In the genomic region with DNA sequence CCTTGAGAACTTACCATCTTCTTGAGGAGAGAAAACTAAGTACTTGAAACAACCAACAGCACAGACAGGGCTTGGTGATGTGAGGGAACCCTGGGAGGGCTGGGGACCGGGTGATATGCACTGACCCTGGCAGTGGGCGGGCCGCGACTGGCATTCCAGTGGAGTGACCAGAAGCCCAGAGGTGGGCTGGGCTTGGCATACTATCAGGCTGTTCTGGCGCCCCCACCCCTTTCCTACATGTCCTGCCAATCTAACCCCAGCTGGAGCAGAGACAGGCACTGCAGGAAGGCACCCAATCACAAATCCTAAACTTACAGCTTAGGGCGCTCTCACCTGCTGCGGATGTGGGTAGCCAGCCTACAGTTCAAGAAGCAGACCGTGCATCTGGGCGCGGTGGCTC, we compare ENCODE assay signal across 15 cellular contexts. TPM values are rescaled to one million over a fixed set of nuclear protein-coding genes. Genes with fewer than 3 reads are reported as not detected.
DNase-seq lines count a peak whose midpoint lies in the region; ATAC-seq, FAIRE-seq and TF ChIP-seq lines count a peak whose summit lies in the region.
"Had no signal": no experiment of that assay in that cellular context is flagged by ENCODE, and none has a peak within 500 bp of the region (broad histone marks: within the 10 kb centered on the region; RNA-seq: fewer than 3 reads in every experiment).

No MANE protein-coding gene starts in this region.

- H3K4me3 ChIP-seq in ACC112 (ENCODE audit: low read depth, low read length), result peak overlapping the region; percentile 35; the same call in 1 of the 2 replicates
- no peak overlapping the region for H3K4me3 ChIP-seq in Panc1 (ENCODE audit: low read depth in 2 of 2, low read length in 2 of 2)
- H3K4me3 ChIP-seq in pancreas, result no peak overlapping the region
- H3K4me3 ChIP-seq: skin epidermis had no signal

- ATAC-seq in Panc1 (no peak), pancreas (no peak), HG03175 (IDR thresholded peaks at IDR 0.05; ENCODE audit: unreplicated experiment) (no peak), GM21619 (IDR thresholded peaks at IDR 0.05; ENCODE audit: unreplicated experiment) (no peak)

- H3K36me3 ChIP-seq in ACC112 (ENCODE audit: insufficient read depth, low read length), result no peaks in the 10 kb centered on the region
- H3K36me3 ChIP-seq in Panc1 (ENCODE audit: control insufficient read depth, insufficient read depth, low read length), result no peaks in the 10 kb centered on the region
- peaks cover 0 to 29% (median 11%) of the 10 kb centered on the region in 3 donors for H3K36me3 ChIP-seq in pancreas

- no peaks in the 10 kb centered on the region for H3K9me3 ChIP-seq in Panc1 (ENCODE audit: control insufficient read depth, insufficient read depth, low read depth, low read length)
- H3K9me3 ChIP-seq in pancreas, result no peaks in the 10 kb centered on the region
- H3K9me3 ChIP-seq: Caco-2 had no signal

- no peak overlapping the region for H2AFZ ChIP-seq in ACC112 (ENCODE audit: low read length, unreplicated experiment)

- H3K27me3 ChIP-seq in ACC112 (ENCODE audit: insufficient read depth, low read length) (no peaks in the 10 kb centered on the region), Panc1 (ENCODE audit: control insufficient read depth, insufficient read depth, low read length) (no peaks in the 10 kb centered on the region), pancreas (no peaks in the 10 kb centered on the region)

- no peak for DNase-seq in Panc1 (ENCODE audit: low read depth, low spot score)
- DNase-seq in fibroblast of gingiva (ENCODE audit: low read depth), result peak; percentile 53
- DNase-seq in pancreas, result peak in 1 of 6 donors; percentile 49
- no peak for DNase-seq in hypothalamus (lab: John Stamatoyannopoulos, UW)
- no peak for DNase-seq in cerebellar cortex (ENCODE audit: low spot score)
- DNase-seq: activated naive CD4-positive, alpha-beta T cell treated with anti-CD3 and anti-CD28 coated beads, Interleukin-2, amount 50 U/mL, for 16 hours; Caco-2; KBM-7; naive B cell; NCI-H187 treated with DMSO at 0.1 percent for 48 hours; NCI-H748 treated with DMSO at 0.1 percent for 48 hours had no signal

- in situ Hi-C loops in Panc1 (cut with HindIII; ENCODE audit: low pct_unique_long_range_greater_than_20kb, low sequenced_read_pairs), result no loop called here

- TF ChIP-seq CTCF in Panc1 (IDR thresholded peaks at IDR 0.05) (no peak), pancreas (IDR thresholded peaks at IDR 0.05) (no peak)

- peaks cover 28% of the 10 kb centered on the region for H3K79me2 ChIP-seq in ACC112 (ENCODE audit: control insufficient read depth, insufficient read depth, low read length, unreplicated experiment)

- CTCF ChIA-PET in Panc1 (lab: Charles Lee), result no interaction called here

- intact Hi-C loops in Panc1 (cut with micrococcal nuclease; ENCODE audit: unreplicated experiment) (no loop called here), pancreas (cut with DNase I) (no loop called here)

- peaks cover 55% of the 10 kb centered on the region for H3K4me1 ChIP-seq in ACC112 (ENCODE audit: control insufficient read depth, insufficient read depth, low read length, unreplicated experiment)
- H3K4me1 ChIP-seq in Panc1 (ENCODE audit: control insufficient read depth, insufficient read depth, low read length), result peaks cover 47% of the 10 kb centered on the region
- H3K4me1 ChIP-seq in pancreas, result peaks cover 31 to 51% (median 46%) of the 10 kb centered on the region in 3 donors

- peak overlapping the region; percentile 96 for H3K27ac ChIP-seq in ACC112 (ENCODE audit: low read depth, low read length)
- peak overlapping the region; percentile 57; the same call in 1 of the 2 replicates for H3K27ac ChIP-seq in Panc1 (ENCODE audit: low read length)
- H3K27ac ChIP-seq in pancreas, result peak overlapping the region; percentile 63 to 93 (median 80)

- no peak for FAIRE-seq in pancreas (lab: Jason Lieb, UNC)

- 75 to 78% methylated on average over 10 of the region's 10 CpGs for WGBS in pancreas, 2 donors

- no TSS peak for BruUV-seq in Panc1 (replicated peaks; lab: Mats Ljungman, UMichigan)

- POLR2A ChIA-PET in Panc1 (lab: Charles Lee), result no interaction called here

RNA-seq across cellular contexts. Expression of gene GCAT, which starts 54.0 kb away (rescaled TPM):
- total RNA-seq in Panc1 (2021; ENCODE audit: unreplicated experiment) (11.2 TPM), pancreas (10 to 100 TPM; 27.1 to 54.8 (median 37.8) TPM)
- 10.0 TPM for polyA plus RNA-seq in Panc1 (2012; ENCODE audit: insufficient read length)
- polyA plus RNA-seq in pancreas, result 10 to 100 TPM; 30.9 to 62.7 TPM

RNA-seq across cellular contexts. Expression of gene TRIOBP, which starts 56.9 kb away (rescaled TPM):
- 50.5 TPM for total RNA-seq in Panc1 (2021; ENCODE audit: unreplicated experiment)
- 64.5 TPM for polyA plus RNA-seq in Panc1 (2012; ENCODE audit: insufficient read length)
- 10 to 100 TPM; 17.4 to 36.6 (median 26.0) TPM for total RNA-seq in pancreas
- polyA plus RNA-seq in pancreas, result 10 to 100 TPM; 23.4 to 24.2 TPM
